Comparison of ENCODE assay signal across 8 cellular contexts in the genomic region with DNA sequence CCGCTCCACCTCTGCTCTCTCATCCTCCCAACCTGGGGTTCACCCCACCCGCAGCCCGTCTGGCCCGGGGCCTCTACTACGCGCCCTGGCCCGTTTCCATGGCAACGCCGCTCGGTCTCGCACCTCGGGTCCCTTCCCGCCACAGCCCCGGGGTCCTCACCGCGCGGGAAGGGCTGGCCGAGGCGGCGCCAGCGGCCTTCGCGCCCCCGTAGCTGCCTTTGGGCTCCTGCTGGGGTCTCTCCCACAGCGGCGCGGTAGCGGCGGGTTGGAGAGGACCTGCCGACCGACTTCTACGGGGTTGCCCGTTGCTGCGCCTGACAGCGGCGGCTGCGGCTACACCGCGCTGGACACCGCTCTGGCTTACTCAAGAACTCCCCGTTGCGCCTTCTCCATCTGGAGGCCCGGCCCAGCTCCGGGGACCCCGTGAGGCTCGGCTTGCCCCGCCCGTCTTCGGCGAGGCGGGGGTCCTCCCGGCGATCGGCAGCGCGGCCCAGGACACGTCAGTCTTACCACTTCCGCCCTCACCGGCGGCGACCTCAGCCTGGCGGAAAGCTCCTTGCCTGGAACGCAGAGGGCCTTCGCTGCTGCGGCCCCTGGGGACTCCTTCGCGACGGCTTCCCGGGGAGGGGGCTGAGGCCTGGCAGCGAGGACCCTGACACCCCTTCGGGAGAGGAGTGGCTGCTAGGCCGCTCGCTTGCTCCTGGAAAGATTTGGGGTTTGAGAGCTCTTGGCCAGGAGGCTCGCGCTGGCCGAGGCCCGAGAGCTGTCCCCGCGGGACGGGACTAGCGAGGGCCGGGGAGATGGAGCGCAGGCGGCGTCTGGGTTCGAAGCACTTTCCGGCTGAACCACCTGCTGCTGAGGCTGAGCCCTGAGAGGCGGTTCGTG. TPM values are rescaled to one million over a fixed set of nuclear protein-coding genes. Genes with fewer than 3 reads are reported as not detected.
A peak's percentile ranks its signal among the peaks of the same experiment; 100 is the strongest.
DNase-seq lines count a peak whose midpoint lies in the region; ATAC-seq, FAIRE-seq and TF ChIP-seq lines count a peak whose summit lies in the region.

Gene TM9SF1, minus strand, starts transcription at position 256 of the 885 bp plus-strand sequence. CDS start 422 bp downstream, outside the sequence.

- peak within 1 kb of the TSS; percentile 94 for H3K4me3 Mint-ChIP-seq in dendritic cell treated with granulocyte-macrophage colony-stimulating factor and Interleukin-4, amounts not matched to agents 40 ng/mL and 50 ng/mL, for 4 days

- H3K4me1 ChIP-seq in BLaER1 (peaks cover 58% of the 10 kb centered on the region), liver (ENCODE audit: control insufficient read depth in 4 of 4, insufficient read depth in 4 of 4, low read length in 3 of 4) (peaks cover 0 to 29% (median 23%) of the 10 kb centered on the region in 4 donors)

- H3K27me3 ChIP-seq in BLaER1 (no peaks in the 10 kb centered on the region), liver (ENCODE audit: control insufficient read depth in 4 of 4, insufficient read depth in 4 of 4, low read length in 3 of 4) (no peaks in the 10 kb centered on the region)

- under 1% methylated on average over 89 of the region's 89 CpGs for WGBS in liver

- H3K27ac ChIP-seq in BLaER1 (peak within 1 kb of the TSS; percentile 99), liver (ENCODE audit: low read depth in 1 of 2, low read length in 2 of 2) (peak within 1 kb of the TSS; percentile 99)

- no peak for TF ChIP-seq RAD21 in liver (IDR thresholded peaks at IDR 0.05)

- ATAC-seq in HG03442 (IDR thresholded peaks at IDR 0.05; ENCODE audit: unreplicated experiment) = peak; percentile 86

- H3K36me3 ChIP-seq in BLaER1 = peaks cover 46% of the 10 kb centered on the region
- H3K36me3 ChIP-seq in liver (ENCODE audit: control insufficient read depth in 4 of 4, insufficient read depth in 3 of 4, low read depth in 1 of 4, low read length in 3 of 4) = peaks cover 4 to 13% (median 9%) of the 10 kb centered on the region in 4 donors

- no peaks in the 10 kb centered on the region for H3K27me3 Mint-ChIP-seq in dendritic cell treated with granulocyte-macrophage colony-stimulating factor and Interleukin-4, amounts not matched to agents 40 ng/mL and 50 ng/mL, for 4 days

- intact Hi-C loops in dendritic cell treated with granulocyte-macrophage colony-stimulating factor and Interleukin-4, amounts not matched to agents 40 ng/mL and 50 ng/mL, for 4 days (cut with micrococcal nuclease) = loop anchor here (1.0 to 5.0 kb wide), 2 partner anchors 18 to 33 kb away; partner anchors contain the start of genes CHMP4A and IRF9

- no peak for TF ChIP-seq CTCF in liver (IDR thresholded peaks at IDR 0.05; ENCODE audit: low read depth, low read length, missing input control)

- H3K9me3 ChIP-seq in BLaER1 = no peaks in the 10 kb centered on the region
- no peaks in the 10 kb centered on the region for H3K9me3 ChIP-seq in liver (ENCODE audit: control insufficient read depth in 4 of 4, low read length in 3 of 4)

- H3K9ac ChIP-seq in BLaER1 (peak within 1 kb of the TSS; percentile 98), liver (ENCODE audit: low read depth in 1 of 2, low read length in 2 of 2) (peak within 1 kb of the TSS; percentile 76 to 97)

- H3K4me1 Mint-ChIP-seq in dendritic cell treated with granulocyte-macrophage colony-stimulating factor and Interleukin-4, amounts not matched to agents 40 ng/mL and 50 ng/mL, for 4 days (ENCODE audit: low read depth) = peaks cover 64% of the 10 kb centered on the region

- H3K4me3 ChIP-seq in BLaER1 (peak within 1 kb of the TSS; percentile 72), liver (ENCODE audit: low read depth in 1 of 3, low read length in 3 of 3) (peak within 1 kb of the TSS; percentile 79 to 94 (median 93))

- H4K20me1 ChIP-seq in BLaER1 = no peaks in the 10 kb centered on the region

- peak within 1 kb of the TSS; percentile 84 for H3K4me2 ChIP-seq in BLaER1

- peak; percentile 91 for DNase-seq in GM19239 (ENCODE audit: insufficient read length, low spot score)
- peak; percentile 73 for DNase-seq in NCI-H526 treated with DMSO at 0.1 percent for 48 hours (lab: John Stamatoyannopoulos, UW)
- peak; percentile 84 for DNase-seq in activated CD4-positive, alpha-beta T cell treated with anti-CD3 and anti-CD28 coated beads, Interleukin-2, amount 50 U/mL, for 1 hour
- DNase-seq in stimulated activated CD4-positive, alpha-beta T cell treated with anti-CD3 and anti-CD28 coated beads, Interleukin-4, amount 100 ng/mL, for 1 hour = peak; percentile 87

- peak; percentile 82 for FAIRE-seq in GM19239 (lab: Jason Lieb, UNC)

- H3K27ac Mint-ChIP-seq in dendritic cell treated with granulocyte-macrophage colony-stimulating factor and Interleukin-4, amounts not matched to agents 40 ng/mL and 50 ng/mL, for 4 days = peak within 1 kb of the TSS; percentile 94

- peaks cover 10% of the 10 kb centered on the region for H3K9me3 Mint-ChIP-seq in dendritic cell treated with granulocyte-macrophage colony-stimulating factor and Interleukin-4, amounts not matched to agents 40 ng/mL and 50 ng/mL, for 4 days

- peaks cover 78% of the 10 kb centered on the region for H3K36me3 Mint-ChIP-seq in dendritic cell treated with granulocyte-macrophage colony-stimulating factor and Interleukin-4, amounts not matched to agents 40 ng/mL and 50 ng/mL, for 4 days (ENCODE audit: low read depth)

TF ChIP-seq in liver, 16 proteins besides CTCF, POLR2A, EP300 and RAD21:
- TF ChIP-seq REST (IDR thresholded peaks at IDR 0.05) (peak; percentile 42), GABPA (IDR thresholded peaks at IDR 0.05 in 1 of 2, conservative IDR thresholded peaks at IDR 0.05 in 1 of 2) (peak in 1 of 2 donors; percentile 82), FOXA2 (IDR thresholded peaks at IDR 0.05) (no peak), HNF4G (IDR thresholded peaks at IDR 0.05) (no peak), YY1 (IDR thresholded peaks at IDR 0.05) (peak; percentile 70)

RNA-seq across cellular contexts. Expression of gene TM9SF1, which starts in this region (rescaled TPM):
- 10 to 100 TPM; 27.5 to 76.2 TPM for total RNA-seq in liver
- polyA plus RNA-seq in liver = 10 to 100 TPM; 30.0 to 46.9 TPM

Comparison
In these comparisons a context has a peak if more than half of its experiments do, and no peak if none do; other contexts are left out.
1. Peak in every context shown above with its lines: DNase-seq, ATAC-seq, H3K4me3 ChIP-seq and H3K27ac ChIP-seq.